In the genomic region with DNA sequence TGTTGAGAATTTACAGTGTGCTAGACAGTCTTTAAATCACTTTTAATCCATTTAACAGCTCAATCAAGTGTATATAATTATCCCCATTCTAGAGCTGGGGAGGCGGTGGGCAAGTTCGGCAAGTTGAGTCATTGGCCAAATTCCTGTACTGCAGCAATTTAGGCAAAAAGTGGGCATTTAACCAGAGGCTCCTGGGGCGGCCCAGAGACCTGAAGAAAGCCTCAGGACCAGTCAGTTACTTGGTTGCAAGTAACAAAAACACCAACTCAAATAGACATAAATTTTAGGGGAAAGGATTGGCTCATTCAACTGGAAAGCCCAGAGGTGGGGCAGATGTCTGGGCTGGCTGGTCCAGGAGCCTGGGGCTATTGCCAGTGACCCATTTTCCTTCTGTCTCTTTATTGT, we compare ENCODE assay signal across 9 cellular contexts.
A peak's percentile ranks its signal among the peaks of the same experiment; 100 is the strongest.
DNase-seq lines count a peak whose midpoint lies in the region; ATAC-seq, FAIRE-seq and TF ChIP-seq lines count a peak whose summit lies in the region.
"Had no signal": no experiment of that assay in that cellular context is flagged by ENCODE, and none has a peak within 500 bp of the region (broad histone marks: within the 10 kb centered on the region; RNA-seq: fewer than 3 reads in every experiment).

No MANE protein-coding gene starts in this region.

- H3K9ac ChIP-seq in DND-41 (ENCODE audit: low read depth, low read length), result peak overlapping the region; percentile 9; the same call in 1 of the 2 replicates

- no peaks in the 10 kb centered on the region for H3K9me3 Mint-ChIP-seq in nephron progenitor cell
- H3K9me3 Mint-ChIP-seq: T-cell had no signal

- H3K4me2 ChIP-seq in DND-41 (ENCODE audit: insufficient read depth, low read length), result no peak overlapping the region

- H3K27ac Mint-ChIP-seq in nephron progenitor cell, result no peak overlapping the region
- H3K27ac Mint-ChIP-seq: T-cell had no signal

- no peaks in the 10 kb centered on the region for H3K36me3 Mint-ChIP-seq in nephron progenitor cell (ENCODE audit: low read depth)

- H3K79me2 ChIP-seq in DND-41 (ENCODE audit: insufficient read depth, low read length), result no peaks in the 10 kb centered on the region

- H3K4me3 Mint-ChIP-seq in nephron progenitor cell, result no peak overlapping the region
- H3K4me3 Mint-ChIP-seq: T-cell had no signal

- DNase-seq in DND-41 (no peak), M059J (ENCODE audit: low read depth) (peak; percentile 80), epithelial cell of prostate (ENCODE audit: low read depth, low spot score) (no peak), pancreas (no peak), NCI-H69 (lab: John Stamatoyannopoulos, UW) (no peak), nephron progenitor cell (no peak)
- DNase-seq in activated naive CD4-positive, alpha-beta T cell (lab: John Stamatoyannopoulos, UW), result no peak

- FAIRE-seq in pancreas (lab: Jason Lieb, UNC), result no peak

- intact Hi-C loops in pancreas (cut with DNase I), result no loop called here

- H3K27ac ChIP-seq in DND-41 (ENCODE audit: low read length) (peak overlapping the region; percentile 39), epithelial cell of prostate (peak overlapping the region; percentile 99), pancreas (peak overlapping the region in 2 of 4 donors; percentile 70 to 84)

- peaks cover 11% of the 10 kb centered on the region for H4K20me1 ChIP-seq in DND-41 (ENCODE audit: insufficient read depth, low read length)

- 64 to 83% methylated on average over 3 of the region's 3 CpGs for WGBS in pancreas, 2 donors

- H2AFZ ChIP-seq in DND-41 (ENCODE audit: low read depth, low read length), result no peak overlapping the region

- no peaks in the 10 kb centered on the region for H3K27me3 Mint-ChIP-seq in nephron progenitor cell (ENCODE audit: low read depth, poor library complexity)
- H3K27me3 Mint-ChIP-seq: T-cell had no signal

- H3K36me3 ChIP-seq in DND-41 (ENCODE audit: insufficient read depth, low read length), result no peaks in the 10 kb centered on the region
- H3K36me3 ChIP-seq in pancreas, result no peaks in the 10 kb centered on the region

- peaks cover 20% of the 10 kb centered on the region for H3K4me1 Mint-ChIP-seq in nephron progenitor cell

- H3K27me3 ChIP-seq in DND-41 (ENCODE audit: insufficient read depth, low read length, poor library complexity), result no peaks in the 10 kb centered on the region
- H3K27me3 ChIP-seq in pancreas, result no peaks in the 10 kb centered on the region

- TF ChIP-seq CTCF in DND-41 (IDR thresholded peaks at IDR 0.05; ENCODE audit: borderline replicate concordance, extremely low read depth, low read length, poor library complexity, severe bottlenecking), result no peak
- TF ChIP-seq CTCF in pancreas (IDR thresholded peaks at IDR 0.05), result no peak
- no peak for TF ChIP-seq CTCF in nephron progenitor cell (IDR thresholded peaks at IDR 0.05)

- H3K4me1 ChIP-seq in DND-41 (ENCODE audit: insufficient read depth, low read length) (peaks cover 24% of the 10 kb centered on the region), pancreas (peaks cover 0 to 5% (median 0%) of the 10 kb centered on the region in 3 donors)

- ATAC-seq in DND-41 (ENCODE audit: insufficient read depth, low read depth) (no peak), pancreas (peak; percentile 8 to 23 (median 11)), HG03159 (IDR thresholded peaks at IDR 0.05; ENCODE audit: unreplicated experiment) (no peak)

- H3K9me3 ChIP-seq in DND-41 (ENCODE audit: insufficient read depth, low read length, severe bottlenecking), result no peaks in the 10 kb centered on the region
- no peaks in the 10 kb centered on the region for H3K9me3 ChIP-seq in pancreas

- H3K4me3 ChIP-seq in DND-41 (ENCODE audit: low read depth in 1 of 2, low read length in 2 of 2) (no peak overlapping the region), pancreas (peak overlapping the region in 1 of 4 donors; percentile 43)

Comparison
In these comparisons a context has a peak if more than half of its experiments do, and no peak if none do; other contexts are left out.
1. ATAC-seq: peak in pancreas (4 of 4); none in DND-41 (single experiment) and HG03159 (single experiment).